In genomic region chr11:14518820-14519219, GRCh38 we compare ENCODE assay signal across 10 cellular contexts. TPM values are rescaled to one million over a fixed set of nuclear protein-coding genes. Genes with fewer than 3 reads are reported as not detected.
DNase-seq lines count a peak whose midpoint lies in the region; ATAC-seq and TF ChIP-seq lines count a peak whose summit lies in the region.
"Had no signal": no experiment of that assay in that cellular context is flagged by ENCODE, and none has a peak within 500 bp of the region (broad histone marks: within the 10 kb centered on the region; RNA-seq: fewer than 3 reads in every experiment).

No MANE protein-coding gene starts in this region.

- H3K27me3 ChIP-seq in HL-60 (ENCODE audit: insufficient read depth, poor library complexity, severe bottlenecking): no peaks in the 10 kb centered on the region
- H3K27me3 ChIP-seq in breast epithelium: no peaks in the 10 kb centered on the region
- H3K27me3 ChIP-seq in mucosa of rectum (ENCODE audit: control insufficient read depth in 2 of 2, insufficient read depth in 2 of 2, low read length in 2 of 2): no peaks in the 10 kb centered on the region

- H3K9me3 ChIP-seq in breast epithelium (no peaks in the 10 kb centered on the region), mucosa of rectum (ENCODE audit: control insufficient read depth in 2 of 2, low read length in 2 of 2) (no peaks in the 10 kb centered on the region)

- TF ChIP-seq CTCF in 22Rv1 (IDR thresholded peaks at IDR 0.05) (no peak), HL-60 (IDR thresholded peaks at IDR 0.05; ENCODE audit: insufficient read depth, low read length) (no peak), breast epithelium (IDR thresholded peaks at IDR 0.05) (no peak)

- intact Hi-C loops in breast epithelium (cut with DNase I; ENCODE audit: low total_unique reads): no loop called here

- no peak for TF ChIP-seq POLR2A in breast epithelium (IDR thresholded peaks at IDR 0.05)

- peaks cover 0 to 6% of the 10 kb centered on the region in 2 donors for H3K4me1 ChIP-seq in breast epithelium
- H3K4me1 ChIP-seq in mucosa of rectum (ENCODE audit: control insufficient read depth in 2 of 2, insufficient read depth in 2 of 2, low read length in 2 of 2): peaks cover 10 to 11% of the 10 kb centered on the region in 2 donors

- no peak for ATAC-seq in left lobe of liver
- no peak for ATAC-seq in GM19351 (IDR thresholded peaks at IDR 0.05; ENCODE audit: unreplicated experiment)

- H3K36me3 ChIP-seq in breast epithelium: peaks cover 4% of the 10 kb centered on the region
- peaks cover 18 to 35% of the 10 kb centered on the region in 2 donors for H3K36me3 ChIP-seq in mucosa of rectum (ENCODE audit: control insufficient read depth in 2 of 2, insufficient read depth in 2 of 2, low read length in 2 of 2)

- H3K27ac ChIP-seq in 22Rv1: peak overlapping the region; percentile 87; the same call in 1 of the 2 replicates
- peak overlapping the region; percentile 87 for H3K27ac ChIP-seq in HL-60 (replicated peaks)
- H3K27ac ChIP-seq in breast epithelium: no peak overlapping the region
- no peak overlapping the region for H3K27ac ChIP-seq in mucosa of rectum (ENCODE audit: low read depth in 2 of 2, low read length in 2 of 2)

- H3K9ac ChIP-seq in mucosa of rectum (ENCODE audit: low read depth in 1 of 2, low read length in 2 of 2): peak overlapping the region; percentile 73 to 83

- H3K4me3 ChIP-seq in HL-60 (replicated peaks; ENCODE audit: insufficient read depth, low read length): peak overlapping the region; percentile 87
- peak overlapping the region; percentile 73 to 86 (median 74) for H3K4me3 ChIP-seq in breast epithelium
- H3K4me3 ChIP-seq in mucosa of rectum (ENCODE audit: low read length in 2 of 2): peak overlapping the region; percentile 82 to 99

- DNase-seq in HL-60 (ENCODE audit: low read depth in 1 of 2, low spot score in 1 of 2): no peak
- no peak for DNase-seq in breast epithelium (ENCODE audit: low spot score in 2 of 2)
- DNase-seq in left lobe of liver (ENCODE audit: low spot score): no peak
- no peak for DNase-seq in HPDE6-E6E7 (ENCODE audit: extremely low spot score)
- DNase-seq in DMS79 treated with DMSO at 0.1 percent for 48 hours (lab: John Stamatoyannopoulos, UW): no peak
- DNase-seq: GF-D8, retina had no signal

RNA-seq across cellular contexts. Expression of gene PSMA1, which starts 1.4 kb away (rescaled TPM):
- 100 to 1,000 TPM; 107 to 120 (median 116) TPM for total RNA-seq in breast epithelium
- 63.9 TPM for total RNA-seq in left lobe of liver

RNA-seq across cellular contexts. Expression of gene COPB1, which starts 19.2 kb away (rescaled TPM):
- 100 to 1,000 TPM in 2 of 3 donors, 10 to 100 TPM in 1; 95.2 to 139 (median 115) TPM for total RNA-seq in breast epithelium
- 40.8 TPM for total RNA-seq in left lobe of liver

Comparison
In these comparisons a context has a peak if more than half of its experiments do, and no peak if none do; other contexts are left out.
1. H3K27ac ChIP-seq: peak in 22Rv1 (single experiment) and HL-60 (single experiment); none in breast epithelium (0 of 2) and mucosa of rectum (0 of 2).
2. Peak in every context shown above with its lines, with median percentiles within 50 percentile points of each other: H3K4me3 ChIP-seq.